In genomic region chr17:47270946-47271705, GRCh38 we compare ENCODE assay signal across 19 cellular contexts.
"Had no signal": no experiment of that assay in that cellular context is flagged by ENCODE, and none has a peak within 500 bp of the region (broad histone marks: within the 10 kb centered on the region; RNA-seq: fewer than 3 reads in every experiment).

No MANE protein-coding gene starts in this region.

- DNase-seq: activated CD4-positive, alpha-beta T cell treated with anti-CD3 and anti-CD28 coated beads, Interleukin-2, amount 50 U/mL, for 4 hours; activated gamma-delta T cell; effector CD8-positive, alpha-beta T cell; heart right ventricle; left cardiac atrium; lower lobe of right lung; nucleus accumbens; retina; stimulated activated CD4-positive, alpha-beta T cell treated with anti-CD3 and anti-CD28 coated beads, Interleukin-12 subunit alpha, Interleukin-12 subunit beta, amount 100 ng/mL, for 4 hours; stimulated activated CD4-positive, alpha-beta T cell treated with anti-CD3 and anti-CD28 coated beads, Interleukin-1b, Interleukin-23, amount 100 ng/mL, for 48 hours; stimulated activated naive CD8-positive, alpha-beta T cell treated with anti-CD3 and anti-CD28 coated beads, Interleukin-15, amount 100 ng/mL, for 72 hours had no signal

- H3K36me3 Mint-ChIP-seq: type B pancreatic cell had no signal

- H3K36me3 ChIP-seq: esophagus muscularis mucosa, gastroesophageal sphincter, heart right ventricle, lower lobe of right lung, suprapubic skin had no signal

- H3K27me3 ChIP-seq: esophagus muscularis mucosa, gastroesophageal sphincter, heart right ventricle, suprapubic skin had no signal

- H3K27ac ChIP-seq: gastroesophageal sphincter, heart right ventricle, lower lobe of right lung, suprapubic skin, VCaP had no signal

- H3K4me1 Mint-ChIP-seq: stimulated activated naive CD8-positive, alpha-beta T cell treated with anti-CD3 and anti-CD28 coated beads, Interleukin-15, amount 100 ng/mL, for 72 hours had no signal

- ATAC-seq: activated naive CD4-positive, alpha-beta T cell treated with anti-CD3 and anti-CD28 coated beads, Interleukin-2, amount 50 U/mL, for 72 hours; gastroesophageal sphincter; heart right ventricle; left cardiac atrium; lower lobe of right lung; natural killer cell treated with Interleukin-12 subunit alpha and Interleukin-12 subunit beta and Interleukin-15 and Interleukin-18, amount 100 ng/mL, for 72 hours; stimulated activated naive CD8-positive, alpha-beta T cell treated with anti-CD3 and anti-CD28 coated beads, Interleukin-15, amount 100 ng/mL, for 72 hours had no signal

- H3K27ac Mint-ChIP-seq: activated naive CD4-positive, alpha-beta T cell treated with anti-CD3 and anti-CD28 coated beads, Interleukin-2, amount 50 U/mL, for 72 hours; dendritic cell treated with granulocyte-macrophage colony-stimulating factor and Interleukin-4, amounts not matched to agents 40 ng/mL and 50 ng/mL, for 4 days; natural killer cell treated with Interleukin-12 subunit alpha and Interleukin-12 subunit beta and Interleukin-15 and Interleukin-18, amount 100 ng/mL, for 72 hours; stimulated activated naive CD8-positive, alpha-beta T cell treated with anti-CD3 and anti-CD28 coated beads, Interleukin-15, amount 100 ng/mL, for 72 hours; type B pancreatic cell had no signal

- H3K9me3 Mint-ChIP-seq: natural killer cell treated with Interleukin-12 subunit alpha and Interleukin-12 subunit beta and Interleukin-15 and Interleukin-18, amount 100 ng/mL, for 72 hours had no signal

- H3K9me3 ChIP-seq: esophagus muscularis mucosa, gastroesophageal sphincter, lower lobe of right lung, suprapubic skin had no signal

- H3K4me3 Mint-ChIP-seq: dendritic cell treated with granulocyte-macrophage colony-stimulating factor and Interleukin-4, amounts not matched to agents 40 ng/mL and 50 ng/mL, for 4 days; natural killer cell treated with Interleukin-12 subunit alpha and Interleukin-12 subunit beta and Interleukin-15 and Interleukin-18, amount 100 ng/mL, for 72 hours; stimulated activated naive CD8-positive, alpha-beta T cell treated with anti-CD3 and anti-CD28 coated beads, Interleukin-15, amount 100 ng/mL, for 72 hours; type B pancreatic cell had no signal

- H3K4me3 ChIP-seq: esophagus muscularis mucosa, gastroesophageal sphincter, heart right ventricle, lower lobe of right lung, suprapubic skin had no signal
